Comparison of ENCODE assay signal across 22 cellular contexts in the genomic region with DNA sequence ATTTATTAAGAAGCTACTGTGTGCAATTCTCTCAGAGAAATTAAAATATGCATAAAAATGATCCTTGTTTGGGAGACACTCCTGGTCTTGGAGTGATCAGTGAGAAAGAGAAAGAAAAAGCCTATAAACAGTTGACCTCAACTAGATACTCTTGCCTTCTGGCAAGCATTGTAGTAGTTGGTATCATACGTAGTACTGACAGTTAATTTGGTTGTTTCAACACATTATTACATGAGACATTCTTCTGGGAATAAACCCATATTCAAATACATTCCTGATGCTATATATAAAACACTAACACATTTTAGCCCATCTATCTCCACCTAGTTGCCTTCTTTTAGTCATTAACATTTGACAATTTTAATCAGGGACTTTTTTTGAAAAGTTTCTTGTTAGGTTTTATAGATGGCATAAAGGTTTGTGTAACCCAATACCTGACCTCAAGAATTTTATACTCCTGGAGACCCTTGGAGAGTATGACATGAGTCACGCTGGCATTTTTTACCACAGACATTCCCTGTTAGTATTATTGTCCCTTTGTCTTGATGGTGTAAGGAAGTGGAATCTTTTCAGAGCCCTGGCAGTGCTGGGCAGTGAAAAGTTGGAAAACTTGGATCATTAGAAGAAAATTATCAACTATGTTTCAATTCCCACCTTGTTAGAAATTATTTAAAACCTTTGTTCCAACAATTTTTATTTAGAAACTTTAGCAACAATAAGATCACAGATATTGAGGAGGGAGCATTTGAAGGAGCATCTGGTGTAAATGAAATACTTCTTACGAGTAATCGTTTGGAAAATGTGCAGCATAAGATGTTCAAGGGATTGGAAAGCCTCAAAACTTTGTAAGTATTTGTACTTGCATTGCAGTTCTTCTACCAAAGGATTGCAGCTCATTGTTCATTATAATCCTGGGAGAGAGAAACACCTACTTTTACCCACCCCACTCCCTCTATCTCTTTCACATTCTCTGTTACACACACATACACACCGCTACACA.
DNase-seq lines count a peak whose midpoint lies in the region; ATAC-seq and TF ChIP-seq lines count a peak whose summit lies in the region.
"Had no signal": no experiment of that assay in that cellular context is flagged by ENCODE, and none has a peak within 500 bp of the region (broad histone marks: within the 10 kb centered on the region; RNA-seq: fewer than 3 reads in every experiment).

No MANE protein-coding gene starts in this region.

- H3K4me1 ChIP-seq in thyroid gland = no peaks in the 10 kb centered on the region
- H3K4me1 ChIP-seq: Caco-2, gastrocnemius medialis, psoas muscle had no signal

- H3K27me3 Mint-ChIP-seq in HFFc6 (ENCODE audit: insufficient read depth) = peaks cover 1% of the 10 kb centered on the region; the same call in 1 of the 2 replicates
- H3K27me3 Mint-ChIP-seq: natural killer cell treated with Interleukin-12 subunit alpha and Interleukin-12 subunit beta and Interleukin-15 and Interleukin-18, amount 100 ng/mL, for 72 hours; stimulated activated naive CD8-positive, alpha-beta T cell treated with anti-CD3 and anti-CD28 coated beads, Interleukin-15, amount 100 ng/mL, for 72 hours had no signal

- H3K36me3 ChIP-seq in thyroid gland = no peaks in the 10 kb centered on the region
- H3K36me3 ChIP-seq: gastrocnemius medialis had no signal

- H3K27me3 ChIP-seq in thyroid gland = no peaks in the 10 kb centered on the region
- H3K27me3 ChIP-seq: gastrocnemius medialis had no signal

- H3K4me1 Mint-ChIP-seq in HFFc6 (ENCODE audit: low read depth) = peaks cover 48% of the 10 kb centered on the region
- H3K4me1 Mint-ChIP-seq: H9; stimulated activated naive CD8-positive, alpha-beta T cell treated with anti-CD3 and anti-CD28 coated beads, Interleukin-15, amount 100 ng/mL, for 72 hours had no signal

- WGBS in thyroid gland, 2 donors = 94 to 96% methylated on average over 5 of the region's 5 CpGs

- no peak for TF ChIP-seq POLR2A in thyroid gland (IDR thresholded peaks at IDR 0.05)

- no peaks in the 10 kb centered on the region for H3K9me3 ChIP-seq in thyroid gland
- H3K9me3 ChIP-seq: Caco-2, gastrocnemius medialis, psoas muscle had no signal

- H3K27ac Mint-ChIP-seq in HFFc6 = peak overlapping the region; percentile 66
- H3K27ac Mint-ChIP-seq: activated naive CD8-positive, alpha-beta T cell; H9; natural killer cell treated with Interleukin-12 subunit alpha and Interleukin-12 subunit beta and Interleukin-15 and Interleukin-18, amount 100 ng/mL, for 72 hours; stimulated activated naive CD8-positive, alpha-beta T cell treated with anti-CD3 and anti-CD28 coated beads, Interleukin-15, amount 100 ng/mL, for 72 hours had no signal

- H3K4me3 Mint-ChIP-seq in HFFc6 = no peak overlapping the region
- H3K4me3 Mint-ChIP-seq: activated naive CD8-positive, alpha-beta T cell; H9; natural killer cell treated with Interleukin-12 subunit alpha and Interleukin-12 subunit beta and Interleukin-15 and Interleukin-18, amount 100 ng/mL, for 72 hours; stimulated activated naive CD8-positive, alpha-beta T cell treated with anti-CD3 and anti-CD28 coated beads, Interleukin-15, amount 100 ng/mL, for 72 hours had no signal

- no peaks in the 10 kb centered on the region for H3K9me3 Mint-ChIP-seq in HFFc6
- H3K9me3 Mint-ChIP-seq: H9; natural killer cell treated with Interleukin-12 subunit alpha and Interleukin-12 subunit beta and Interleukin-15 and Interleukin-18, amount 100 ng/mL, for 72 hours; stimulated activated naive CD8-positive, alpha-beta T cell treated with anti-CD3 and anti-CD28 coated beads, Interleukin-15, amount 100 ng/mL, for 72 hours had no signal

- POLR2A ChIA-PET in AG04449 (lab: Yijun Ruan, JAX) = no interaction called here

- H3K4me3 ChIP-seq in AG04449 (ENCODE audit: low read depth, low read length) (no peak overlapping the region), thyroid gland (replicated peaks in 1 of 3) (no peak overlapping the region)
- H3K4me3 ChIP-seq: gastrocnemius medialis, psoas muscle, SK-N-MC had no signal

- intact Hi-C loops in thyroid gland (cut with DNase I) = no loop called here

- no peak for ATAC-seq in GM21515 (IDR thresholded peaks at IDR 0.05; ENCODE audit: unreplicated experiment)
- no peak for ATAC-seq in stimulated activated naive CD8-positive, alpha-beta T cell treated with anti-CD3 and anti-CD28 coated beads, Interleukin-15, Interleukin-2, amounts not matched to agents 100 U/mL and 50 U/mL, for 24 hours
- ATAC-seq: gastrocnemius medialis; natural killer cell treated with Interleukin-12 subunit alpha and Interleukin-12 subunit beta and Interleukin-15 and Interleukin-18, amount 100 ng/mL, for 72 hours; psoas muscle; stimulated activated naive CD8-positive, alpha-beta T cell treated with anti-CD3 and anti-CD28 coated beads, Interleukin-15, amount 100 ng/mL, for 72 hours had no signal

- no peak overlapping the region for H3K27ac ChIP-seq in thyroid gland
- H3K27ac ChIP-seq: gastrocnemius medialis, psoas muscle, SK-N-MC had no signal

- CTCF ChIA-PET in AG04449 (lab: Yijun Ruan, JAX) = interaction anchor here (1.0 kb wide), 1 partner anchor 14 kb away, joined by 3 read pairs; no protein-coding TSS in a partner anchor

- H3K36me3 Mint-ChIP-seq in HFFc6 (ENCODE audit: low read depth) = peaks cover 40% of the 10 kb centered on the region
- H3K36me3 Mint-ChIP-seq: activated naive CD8-positive, alpha-beta T cell; natural killer cell treated with Interleukin-12 subunit alpha and Interleukin-12 subunit beta and Interleukin-15 and Interleukin-18, amount 100 ng/mL, for 72 hours had no signal

- DNase-seq in AG04449 (ENCODE audit: low read depth, low spot score) = peak; percentile 42
- peak; percentile 17 for DNase-seq in HFFc6
- peak; percentile 7 for DNase-seq in SW480 (ENCODE audit: low spot score)
- DNase-seq in iris pigment epithelial cell (ENCODE audit: low read depth) = peak; percentile 31
- DNase-seq in thyroid gland = no peak
- no peak for DNase-seq in cerebellar nuclear complex (lab: John Stamatoyannopoulos, UW)
- no peak for DNase-seq in stimulated activated naive CD8-positive, alpha-beta T cell treated with anti-CD3 and anti-CD28 coated beads, Interleukin-15, Interleukin-2, amounts not matched to agents 100 U/mL and 50 U/mL, for 24 hours
- DNase-seq: activated T-cell treated with anti-CD3 and anti-CD28 coated beads, Interleukin-2, amount 50 U/mL, for 48 hours; Caco-2; caudate nucleus; gastrocnemius medialis; GDM1; H9; NCI-H2029 treated with DMSO at 0.1 percent for 48 hours; NCI-H510A treated with DMSO at 0.1 percent for 48 hours; OCI-M1; psoas muscle; stimulated activated naive CD8-positive, alpha-beta T cell treated with anti-CD3 and anti-CD28 coated beads, Interleukin-15, amount 100 ng/mL, for 72 hours had no signal

- no peak for TF ChIP-seq CTCF in AG04449 (IDR thresholded peaks at IDR 0.05; ENCODE audit: insufficient read depth, low read length, missing control alignments)
- TF ChIP-seq CTCF in HFFc6 (IDR thresholded peaks at IDR 0.05) = no peak
- TF ChIP-seq CTCF in thyroid gland (IDR thresholded peaks at IDR 0.05) = no peak

Comparison
In these comparisons a context has a peak if more than half of its experiments do, and no peak if none do; other contexts are left out.
1. DNase-seq: peak in AG04449 (single experiment), HFFc6 (single experiment), SW480 (single experiment) and iris pigment epithelial cell (single experiment); none in thyroid gland (0 of 2), cerebellar nuclear complex (0 of 2) and stimulated activated naive CD8-positive, alpha-beta T cell treated with anti-CD3 and anti-CD28 coated beads, Interleukin-15, Interleukin-2, amounts not matched to agents 100 U/mL and 50 U/mL, for 24 hours (single experiment).